2 cellular contexts compared by ENCODE assay signal in genomic region chrX:618761-619450, GRCh38.
A peak's percentile ranks its signal among the peaks of the same experiment; 100 is the strongest.
TF ChIP-seq lines count a peak whose summit lies in the region.

No MANE protein-coding gene starts in this region.

TF ChIP-seq in GM23338, 12 proteins besides CTCF, POLR2A, EP300 and RAD21:
- no peak for TF ChIP-seq STAT1 (IDR thresholded peaks at IDR 0.05; ENCODE audit: unreplicated experiment)
- TF ChIP-seq ETS1 (IDR thresholded peaks at IDR 0.05), result no peak
- TF ChIP-seq REST (IDR thresholded peaks at IDR 0.05; ENCODE audit: unreplicated experiment), result no peak
- no peak for TF ChIP-seq ZNF331 (CRISPR knock-in tag; IDR thresholded peaks at IDR 0.05; ENCODE audit: low read depth)
- TF ChIP-seq NANOG (IDR thresholded peaks at IDR 0.05; ENCODE audit: borderline replicate concordance), result no peak
- TF ChIP-seq ZNF462 (CRISPR knock-in tag; IDR thresholded peaks at IDR 0.05), result no peak
- TF ChIP-seq EZH2 (IDR thresholded peaks at IDR 0.05; ENCODE audit: low read depth, unreplicated experiment), result no peak
- no peak for TF ChIP-seq JUNB (IDR thresholded peaks at IDR 0.05; ENCODE audit: unreplicated experiment)
- no peak for TF ChIP-seq CREB1 (CRISPR knock-in tag; IDR thresholded peaks at IDR 0.05; ENCODE audit: low read depth)
- TF ChIP-seq ZNF114 (CRISPR knock-in tag; IDR thresholded peaks at IDR 0.05), result no peak
- TF ChIP-seq EZH2phosphoT487 (IDR thresholded peaks at IDR 0.05; ENCODE audit: unreplicated experiment), result no peak
- TF ChIP-seq POLR2AphosphoS5 (IDR thresholded peaks at IDR 0.05; ENCODE audit: low read depth), result no peak
TF ChIP-seq in GM23338: peak in this region for 0.

TF ChIP-seq in H1, 55 proteins besides CTCF, POLR2A, EP300 and RAD21:
- TF ChIP-seq BACH1 (IDR thresholded peaks at IDR 0.05; ENCODE audit: low read length) (no peak), KDM4A (IDR thresholded peaks at IDR 0.05; ENCODE audit: low read depth, low read length, severe bottlenecking) (peak; percentile 23)
